1 cellular context compared by ENCODE assay signal in the genomic region with DNA sequence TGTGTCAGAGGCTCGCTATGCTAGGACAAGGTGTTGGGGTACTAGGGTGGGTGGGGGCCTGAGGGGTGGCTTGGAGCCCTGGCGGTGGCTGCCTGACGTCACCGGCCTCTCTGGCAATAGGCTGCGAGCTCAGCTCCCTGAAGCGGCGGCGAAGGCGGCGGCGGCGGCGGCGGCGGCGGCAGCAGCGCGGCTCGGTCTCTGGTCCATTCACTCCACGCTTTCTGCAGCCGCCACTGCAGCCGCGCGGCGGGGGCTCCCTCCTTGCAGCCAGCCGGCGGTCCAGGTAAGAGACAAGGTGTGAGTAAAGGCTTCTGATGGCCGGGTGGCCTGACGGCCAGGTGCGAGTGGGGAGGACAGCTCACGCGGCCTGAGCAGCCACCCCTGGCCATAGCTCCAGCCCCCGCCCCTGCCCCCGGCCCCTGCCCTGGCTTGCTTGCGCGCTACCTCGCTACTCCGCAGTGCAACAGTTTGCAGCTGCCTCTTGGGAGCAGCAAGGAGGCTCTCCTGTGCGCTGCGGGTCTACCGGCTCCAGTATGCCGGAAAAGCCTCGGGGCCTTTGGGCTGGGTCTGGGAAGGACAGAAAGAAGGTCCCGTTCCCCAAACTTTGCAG.
TF ChIP-seq lines count a peak whose summit lies in the region.

Gene C11orf87 (plus strand): TSS at position 210 of the 610 bp plus-strand sequence. CDS start 1,444 bp downstream, outside the sequence.

TF ChIP-seq in IMR-90, 13 proteins besides CTCF, POLR2A, EP300 and RAD21:
- TF ChIP-seq MAFK (IDR thresholded peaks at IDR 0.05; ENCODE audit: low read depth, low read length) (no peak), SMC3 (IDR thresholded peaks at IDR 0.05; ENCODE audit: low read depth, low read length) (no peak), RCOR1 (IDR thresholded peaks at IDR 0.05; ENCODE audit: insufficient replicate concordance, low read length) (no peak)
